In the genomic region with DNA sequence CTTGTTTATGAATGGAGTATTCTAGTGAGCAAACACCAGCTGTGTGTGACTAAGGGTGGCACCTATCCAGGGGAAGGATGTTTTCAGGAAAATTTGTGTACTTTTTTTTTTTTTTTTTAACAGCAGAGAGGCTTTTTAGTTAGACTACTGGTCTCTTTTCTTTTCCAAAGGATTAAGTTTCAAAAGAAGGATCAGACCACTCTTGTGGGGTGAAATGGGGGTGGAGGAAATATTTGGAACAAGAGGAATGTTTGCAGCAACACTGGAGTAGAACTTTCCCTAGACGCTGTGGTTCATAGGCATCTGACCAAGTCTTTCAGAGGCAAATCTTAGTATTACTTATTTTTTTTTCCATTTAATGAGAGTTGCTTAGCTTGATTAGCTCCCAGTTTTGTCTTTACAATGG, we compare ENCODE assay signal across 18 cellular contexts. TPM values are rescaled to one million over a fixed set of nuclear protein-coding genes. Genes with fewer than 3 reads are reported as not detected.
DNase-seq lines count a peak whose midpoint lies in the region; ATAC-seq, FAIRE-seq and TF ChIP-seq lines count a peak whose summit lies in the region.
"Had no signal": no experiment of that assay in that cellular context is flagged by ENCODE, and none has a peak within 500 bp of the region (broad histone marks: within the 10 kb centered on the region; RNA-seq: fewer than 3 reads in every experiment).

No MANE protein-coding gene starts in this region.

- no peak overlapping the region for H3K27ac Mint-ChIP-seq in astrocyte (ENCODE audit: unreplicated experiment)
- H3K27ac Mint-ChIP-seq in activated naive CD4-positive, alpha-beta T cell treated with anti-CD3 and anti-CD28 coated beads, Interleukin-2, amount 50 U/mL, for 72 hours = no peak overlapping the region
- H3K27ac Mint-ChIP-seq: memory B cell; stimulated activated memory B cell treated with anti-CD40 and anti-IgM and Interleukin-4, amounts not matched to agents 10 μg/mL and 1 μg/mL and 100 μg/mL, for 72 hours had no signal

- H3K27me3 Mint-ChIP-seq in astrocyte (ENCODE audit: low read depth, unreplicated experiment) = no peaks in the 10 kb centered on the region
- H3K27me3 Mint-ChIP-seq: memory B cell; stimulated activated memory B cell treated with anti-CD40 and anti-IgM and Interleukin-4, amounts not matched to agents 10 μg/mL and 1 μg/mL and 100 μg/mL, for 72 hours had no signal

- H3K4me2 ChIP-seq in astrocyte (ENCODE audit: low read length) = no peak overlapping the region
- H3K4me2 ChIP-seq: BLaER1 treated with 17β-estradiol and CSF1 and Interleukin-3, amounts not matched to agents 10 nM and 100 nM had no signal

- no peak overlapping the region for H3K9ac ChIP-seq in astrocyte (ENCODE audit: low read length)
- H3K9ac ChIP-seq: BLaER1 treated with 17β-estradiol and CSF1 and Interleukin-3, amounts not matched to agents 10 nM and 100 nM had no signal

- FAIRE-seq in astrocyte (lab: Jason Lieb, UNC) = no peak

- 20 to 40% methylated on average over 1 of the region's 1 CpG for WGBS in gastroesophageal sphincter (ENCODE audit: low coverage in 1 of 2), 2 donors
- 13 to 25% (median 20%) methylated on average over 1 of the region's 1 CpG for WGBS in psoas muscle, 3 donors

- H3K36me3 ChIP-seq in astrocyte (ENCODE audit: insufficient read depth, low read length) (no peaks in the 10 kb centered on the region), gastroesophageal sphincter (no peaks in the 10 kb centered on the region), psoas muscle (ENCODE audit: insufficient read depth in 1 of 2, low read depth in 1 of 2) (no peaks in the 10 kb centered on the region)

- H2AFZ ChIP-seq in astrocyte (ENCODE audit: low read depth, low read length) = no peak overlapping the region

- H3K4me1 ChIP-seq in astrocyte (ENCODE audit: insufficient read depth, low read length) = no peaks in the 10 kb centered on the region
- H3K4me1 ChIP-seq in gastroesophageal sphincter = peaks cover 6 to 43% (median 7%) of the 10 kb centered on the region in 3 donors
- H3K4me1 ChIP-seq in psoas muscle = peaks cover 33% of the 10 kb centered on the region

- DNase-seq in EH (ENCODE audit: low read depth) (peak; percentile 47), astrocyte (ENCODE audit: low read depth) (peak; percentile 85), psoas muscle (no peak), HK-2 (ENCODE audit: unreplicated experiment) (no peak), activated T-cell treated with anti-CD3 and anti-CD28 coated beads for 4 hours (no peak)
- DNase-seq in activated naive CD4-positive, alpha-beta T cell treated with anti-CD3 and anti-CD28 coated beads, Interleukin-2, amount 50 U/mL, for 72 hours (ENCODE audit: low spot score in 2 of 2) = no peak
- DNase-seq: activated CD4-positive, alpha-beta T cell treated with anti-CD3 and anti-CD28 coated beads for 1 hour; activated T-cell treated with anti-CD3 and anti-CD28 coated beads, Interleukin-2, amount 50 U/mL, for 4 hours; DMS79 treated with DMSO at 0.1 percent for 48 hours; GOT3; NCI-H446; PC-3; stimulated activated CD4-positive, alpha-beta T cell treated with anti-CD3 and anti-CD28 coated beads, Interleukin-1b, Interleukin-23, amount 100 ng/mL, for 48 hours had no signal

- H3K4me3 ChIP-seq in astrocyte (ENCODE audit: insufficient read depth, low read depth, low read length) = no peak overlapping the region
- no peak overlapping the region for H3K4me3 ChIP-seq in gastroesophageal sphincter
- no peak overlapping the region for H3K4me3 ChIP-seq in psoas muscle
- H3K4me3 ChIP-seq: BLaER1 treated with 17β-estradiol and CSF1 and Interleukin-3, amounts not matched to agents 10 nM and 100 nM had no signal

- peak; percentile 60 for ATAC-seq in gastroesophageal sphincter
- ATAC-seq in psoas muscle = peak; percentile 25 to 58 (median 29)
- no peak for ATAC-seq in GM18870 (IDR thresholded peaks at IDR 0.05; ENCODE audit: unreplicated experiment)
- ATAC-seq in activated naive CD4-positive, alpha-beta T cell treated with anti-CD3 and anti-CD28 coated beads, Interleukin-2, amount 50 U/mL, for 72 hours = no peak
- ATAC-seq: activated T-cell treated with anti-CD3 and anti-CD28 coated beads, Interleukin-2, amount 50 U/mL, for 4 hours; PC-3; stimulated activated memory B cell treated with anti-CD40 and anti-IgM and Interleukin-4, amounts not matched to agents 10 μg/mL and 1 μg/mL and 100 μg/mL, for 72 hours had no signal

- H3K36me3 Mint-ChIP-seq in astrocyte (ENCODE audit: low read depth, unreplicated experiment) = peaks cover 3% of the 10 kb centered on the region
- H3K36me3 Mint-ChIP-seq in activated naive CD4-positive, alpha-beta T cell treated with anti-CD3 and anti-CD28 coated beads, Interleukin-2, amount 50 U/mL, for 72 hours = peaks cover 0 to 6% of the 10 kb centered on the region in 2 donors

- H3K9me3 Mint-ChIP-seq in astrocyte (ENCODE audit: unreplicated experiment) = no peaks in the 10 kb centered on the region
- no peaks in the 10 kb centered on the region for H3K9me3 Mint-ChIP-seq in activated naive CD4-positive, alpha-beta T cell treated with anti-CD3 and anti-CD28 coated beads, Interleukin-2, amount 50 U/mL, for 72 hours
- H3K9me3 Mint-ChIP-seq: activated T-cell treated with anti-CD3 and anti-CD28 coated beads, Interleukin-2, amount 50 U/mL, for 4 hours; stimulated activated memory B cell treated with anti-CD40 and anti-IgM and Interleukin-4, amounts not matched to agents 10 μg/mL and 1 μg/mL and 100 μg/mL, for 72 hours had no signal

- no peak for TF ChIP-seq POLR2A in gastroesophageal sphincter (IDR thresholded peaks at IDR 0.05)

- H3K4me1 Mint-ChIP-seq in astrocyte (ENCODE audit: low read depth, unreplicated experiment) = peaks cover 12% of the 10 kb centered on the region

- H3K27me3 ChIP-seq in astrocyte (ENCODE audit: insufficient read depth, low read length) (no peaks in the 10 kb centered on the region), gastroesophageal sphincter (no peaks in the 10 kb centered on the region), psoas muscle (ENCODE audit: insufficient read depth in 3 of 3, low read length in 2 of 3) (no peaks in the 10 kb centered on the region)
- H3K27me3 ChIP-seq: BLaER1 treated with 17β-estradiol and CSF1 and Interleukin-3, amounts not matched to agents 10 nM and 100 nM had no signal

- H4K20me1 ChIP-seq in astrocyte (ENCODE audit: insufficient read depth, low read length) = no peaks in the 10 kb centered on the region
- H4K20me1 ChIP-seq: BLaER1 treated with 17β-estradiol and CSF1 and Interleukin-3, amounts not matched to agents 10 nM and 100 nM had no signal

- H3K9me3 ChIP-seq in astrocyte (ENCODE audit: insufficient read depth, low read depth, low read length) (no peaks in the 10 kb centered on the region), gastroesophageal sphincter (no peaks in the 10 kb centered on the region), psoas muscle (no peaks in the 10 kb centered on the region)

- TF ChIP-seq EP300 in gastroesophageal sphincter (IDR thresholded peaks at IDR 0.05) = no peak

- no peak overlapping the region for H3K4me3 Mint-ChIP-seq in astrocyte (ENCODE audit: unreplicated experiment)
- H3K4me3 Mint-ChIP-seq: activated T-cell treated with anti-CD3 and anti-CD28 coated beads, Interleukin-2, amount 50 U/mL, for 4 hours; memory B cell; stimulated activated memory B cell treated with anti-CD40 and anti-IgM and Interleukin-4, amounts not matched to agents 10 μg/mL and 1 μg/mL and 100 μg/mL, for 72 hours had no signal

- H3K27ac ChIP-seq in astrocyte (ENCODE audit: low read depth, low read length) (no peak overlapping the region), gastroesophageal sphincter (no peak overlapping the region), psoas muscle (no peak overlapping the region)
- H3K27ac ChIP-seq: BLaER1 treated with 17β-estradiol and CSF1 and Interleukin-3, amounts not matched to agents 10 nM and 100 nM had no signal

- H3K79me2 ChIP-seq in astrocyte (ENCODE audit: insufficient read depth, low read length) = no peaks in the 10 kb centered on the region

- TF ChIP-seq CTCF in astrocyte (IDR thresholded peaks at IDR 0.05; ENCODE audit: insufficient read depth, low read depth, low read length) (no peak), gastroesophageal sphincter (IDR thresholded peaks at IDR 0.05) (no peak), psoas muscle (IDR thresholded peaks at IDR 0.05) (no peak)

- intact Hi-C loops in psoas muscle (cut with DNase I) = no loop called here

RNA-seq across cellular contexts. Expression of a gene that starts 21.1 kb away (rescaled TPM):
- 8.2 and 9.0 TPM in 2 replicates for total RNA-seq in astrocyte
- total RNA-seq in gastroesophageal sphincter = 10 to 100 TPM in 3 of 4 donors, 1 to 10 TPM in 1; 8.1 to 24.3 (median 14.5) TPM
- total RNA-seq in psoas muscle = 10 to 100 TPM in 2 of 4 donors, 1 to 10 TPM in 2; 7.0 to 16.3 (median 12.4) TPM
- 1 to 10 TPM; 3.3 to 9.3 (median 5.1) TPM for polyA plus RNA-seq in psoas muscle
- total RNA-seq in activated naive CD4-positive, alpha-beta T cell treated with anti-CD3 and anti-CD28 coated beads, Interleukin-2, amount 50 U/mL, for 72 hours = 10 to 100 TPM in 1 of 2 donors, 1 to 10 TPM in 1; 7.5 to 10.3 TPM

Comparison
In these comparisons a context has a peak if more than half of its experiments do, and no peak if none do; other contexts are left out.
1. DNase-seq: peak in EH (single experiment) and astrocyte (single experiment); none in psoas muscle (0 of 2), HK-2 (single experiment), activated naive CD4-positive, alpha-beta T cell treated with anti-CD3 and anti-CD28 coated beads, Interleukin-2, amount 50 U/mL, for 72 hours (0 of 2) and activated T-cell treated with anti-CD3 and anti-CD28 coated beads for 4 hours (single experiment).
2. ATAC-seq: peak in gastroesophageal sphincter (single experiment) and psoas muscle (4 of 4); none in GM18870 (single experiment) and activated naive CD4-positive, alpha-beta T cell treated with anti-CD3 and anti-CD28 coated beads, Interleukin-2, amount 50 U/mL, for 72 hours (0 of 2).